In genomic region chr11:88016392-88017020, GRCh38 we compare ENCODE assay signal across 7 cellular contexts.
DNase-seq lines count a peak whose midpoint lies in the region; ATAC-seq, FAIRE-seq and TF ChIP-seq lines count a peak whose summit lies in the region.

No MANE protein-coding gene starts in this region.

- H3K9ac ChIP-seq in SK-N-SH: no peak overlapping the region

- H3K36me3 ChIP-seq in SK-N-SH (replicated peaks in 1 of 2; ENCODE audit: control insufficient read depth in 1 of 2, insufficient read depth in 2 of 2, low read length in 1 of 2) (peaks cover 0 to 3% of the 10 kb centered on the region in 2 experiments), adrenal gland (replicated peaks in 1 of 2) (no peaks in the 10 kb centered on the region), hepatocyte (replicated peaks; ENCODE audit: insufficient read depth, low read depth) (no peaks in the 10 kb centered on the region), small intestine (ENCODE audit: control insufficient read depth in 2 of 2, insufficient read depth in 2 of 2, low read length in 2 of 2) (no peaks in the 10 kb centered on the region)

- FAIRE-seq in small intestine (lab: Jason Lieb, UNC): no peak

- no peaks in the 10 kb centered on the region for H3K9me3 ChIP-seq in SK-N-SH
- no peaks in the 10 kb centered on the region for H3K9me3 ChIP-seq in adrenal gland (replicated peaks in 1 of 3)
- no peaks in the 10 kb centered on the region for H3K9me3 ChIP-seq in hepatocyte (ENCODE audit: low read depth)
- no peaks in the 10 kb centered on the region for H3K9me3 ChIP-seq in small intestine (ENCODE audit: control insufficient read depth, low read depth)

- TF ChIP-seq EP300 in SK-N-SH (IDR thresholded peaks at IDR 0.05; ENCODE audit: borderline replicate concordance in 1 of 2, low read depth in 1 of 2, low read length in 1 of 2): no peak

- H3K4me3 ChIP-seq in GM12875 (ENCODE audit: low read depth, low read length) (no peak overlapping the region), NB4 (ENCODE audit: low read depth, low read length) (no peak overlapping the region), SK-N-SH (ENCODE audit: low read depth in 2 of 2, low read length in 1 of 2) (no peak overlapping the region), adrenal gland (peak overlapping the region in 1 of 4 donors; percentile 12), hepatocyte (no peak overlapping the region), small intestine (ENCODE audit: low read depth in 1 of 2, low read length in 2 of 2) (no peak overlapping the region)

- DNase-seq in NB4 (ENCODE audit: low read depth) (peak; percentile 85), SK-N-SH (peak; percentile 28), adrenal gland (peak; percentile 76 to 95 (median 86)), hepatocyte (ENCODE audit: low spot score) (peak; percentile 92), small intestine (peak; percentile 76)

- H3K27me3 ChIP-seq in SK-N-SH (ENCODE audit: insufficient read depth) (no peaks in the 10 kb centered on the region), adrenal gland (no peaks in the 10 kb centered on the region), hepatocyte (no peaks in the 10 kb centered on the region), small intestine (ENCODE audit: control insufficient read depth in 2 of 2, insufficient read depth in 2 of 2, low read length in 2 of 2) (peaks cover 0 to 2% of the 10 kb centered on the region in 2 donors)

- H2AFZ ChIP-seq in SK-N-SH (ENCODE audit: low read depth) (no peak overlapping the region), hepatocyte (no peak overlapping the region)

- CTCF ChIA-PET in SK-N-SH (lab: Yijun Ruan, JAX): interaction anchor here (0.6 to 3.7 kb wide), 30 partner anchors 8 to 707 kb away, joined by 3 to 37 read pairs (median 4); no protein-coding TSS in a partner anchor

- no peaks in the 10 kb centered on the region for H4K20me1 ChIP-seq in SK-N-SH (ENCODE audit: insufficient read depth)
- no peaks in the 10 kb centered on the region for H4K20me1 ChIP-seq in hepatocyte (ENCODE audit: insufficient read depth, poor library complexity, severe bottlenecking)

- TF ChIP-seq CTCF in GM12875 (IDR thresholded peaks at IDR 0.05; ENCODE audit: borderline replicate concordance, insufficient read depth, low read depth, low read length) (peak; percentile 59; the same call in 1 of the 2 replicates), NB4 (IDR thresholded peaks at IDR 0.05; ENCODE audit: low read depth, low read length) (peak; percentile 85), SK-N-SH (IDR thresholded peaks at IDR 0.05) (peak; percentile 83), adrenal gland (IDR thresholded peaks at IDR 0.05) (peak; percentile 68 to 83 (median 78)), hepatocyte (IDR thresholded peaks at IDR 0.05; ENCODE audit: poor library complexity) (peak; percentile 79)

- POLR2A ChIA-PET in SK-N-SH (lab: Yijun Ruan, JAX): no interaction called here

- no peaks in the 10 kb centered on the region for H3K79me2 ChIP-seq in SK-N-SH (ENCODE audit: insufficient read depth)
- no peaks in the 10 kb centered on the region for H3K79me2 ChIP-seq in hepatocyte

- H3K4me2 ChIP-seq in SK-N-SH (no peak overlapping the region), hepatocyte (no peak overlapping the region)

- no peaks in the 10 kb centered on the region for H3F3A ChIP-seq in SK-N-SH (replicated peaks; ENCODE audit: insufficient read depth)

- peak; percentile 78 for ATAC-seq in HG02610 (IDR thresholded peaks at IDR 0.05; ENCODE audit: unreplicated experiment)

- TF ChIP-seq POLR2A in NB4 (IDR thresholded peaks at IDR 0.05; ENCODE audit: extremely low read depth, insufficient read length): no peak
- no peak for TF ChIP-seq POLR2A in adrenal gland (IDR thresholded peaks at IDR 0.05)

- H3K27ac ChIP-seq in SK-N-SH (ENCODE audit: low read depth in 2 of 2, low read length in 1 of 2): no peak overlapping the region
- H3K27ac ChIP-seq in adrenal gland: no peak overlapping the region
- no peak overlapping the region for H3K27ac ChIP-seq in hepatocyte
- H3K27ac ChIP-seq in small intestine (ENCODE audit: low read depth in 1 of 2, low read length in 1 of 2): no peak overlapping the region

- H3K4me1 ChIP-seq in SK-N-SH (ENCODE audit: control insufficient read depth in 1 of 2, insufficient read depth in 2 of 2, low read depth in 1 of 2, low read length in 1 of 2): no peaks in the 10 kb centered on the region
- H3K4me1 ChIP-seq in adrenal gland (replicated peaks in 1 of 2): peaks cover 0 to 15% of the 10 kb centered on the region in 2 donors
- peaks cover 11% of the 10 kb centered on the region for H3K4me1 ChIP-seq in hepatocyte (ENCODE audit: insufficient read depth)
- no peaks in the 10 kb centered on the region for H3K4me1 ChIP-seq in small intestine (ENCODE audit: control insufficient read depth in 2 of 2, insufficient read depth in 1 of 2, low read depth in 1 of 2, low read length in 1 of 2)

- peak; percentile 79 for TF ChIP-seq RAD21 in SK-N-SH (IDR thresholded peaks at IDR 0.05; ENCODE audit: low read length)

- H3K9me2 ChIP-seq in SK-N-SH: no peaks in the 10 kb centered on the region
- no peaks in the 10 kb centered on the region for H3K9me2 ChIP-seq in hepatocyte (replicated peaks; ENCODE audit: insufficient read depth)

- 9% methylated on average over 2 of the region's 2 CpGs for WGBS in SK-N-SH (ENCODE audit: low lambda C conversion rate)
- 20 to 29% (median 25%) methylated on average over 2 of the region's 2 CpGs for WGBS in adrenal gland, 4 donors
- 41% methylated on average over 2 of the region's 2 CpGs for WGBS in hepatocyte (ENCODE audit: low lambda C conversion rate, missing lambda C conversion rate)
- WGBS in small intestine, 3 donors: 22 to 34% (median 23%) methylated on average over 2 of the region's 2 CpGs

- intact Hi-C loops in adrenal gland (cut with DNase I): no loop called here

TF ChIP-seq in SK-N-SH, 30 proteins besides CTCF, POLR2A, EP300 and RAD21:
- no peak for TF ChIP-seq YY1 (IDR thresholded peaks at IDR 0.05; ENCODE audit: low read depth)
- TF ChIP-seq GABPA (IDR thresholded peaks at IDR 0.05; ENCODE audit: low read depth): no peak
- TF ChIP-seq SMC3 (IDR thresholded peaks at IDR 0.05; ENCODE audit: low read depth, low read length): peak; percentile 84
TF ChIP-seq in SK-N-SH: peak in this region for 1.

Comparison
In these comparisons a context has a peak if more than half of its experiments do, and no peak if none do; other contexts are left out.
1. DNase-seq: peak in every context shown above with its lines; median percentile 92 in hepatocyte; 86 in adrenal gland; 85 in NB4; 76 in small intestine; 28 in SK-N-SH.